ENCODE assay signal across 9 cellular contexts in genomic region chr2:145423809-145424208, GRCh38.
"Had no signal": no experiment of that assay in that cellular context is flagged by ENCODE, and none has a peak within 500 bp of the region (broad histone marks: within the 10 kb centered on the region; RNA-seq: fewer than 3 reads in every experiment).

No MANE protein-coding gene starts in this region.

- H3K27me3 Mint-ChIP-seq: IgD-negative memory B cell had no signal

- H3K9ac ChIP-seq: GM23248, KMS-11 had no signal

- H3K36me3 ChIP-seq: HAP-1 had no signal

- H3K27ac Mint-ChIP-seq: HFFc6, IgD-negative memory B cell had no signal

- H3K4me3 Mint-ChIP-seq: HFFc6, IgD-negative memory B cell had no signal

- H3K4me3 ChIP-seq: GM23248, HAP-1 had no signal

- H3K4me2 ChIP-seq: KMS-11 had no signal

- DNase-seq: GM23248, GOT3, H7, HFFc6 had no signal

- H3K4me1 ChIP-seq: HAP-1 had no signal

- H2AFZ ChIP-seq: GM23248 had no signal

- ATAC-seq: HCT116 had no signal

- H3K9me3 ChIP-seq: HAP-1 had no signal

- H3K27ac ChIP-seq: GM23248, HL-60, KMS-11 had no signal
